In the genomic region with DNA sequence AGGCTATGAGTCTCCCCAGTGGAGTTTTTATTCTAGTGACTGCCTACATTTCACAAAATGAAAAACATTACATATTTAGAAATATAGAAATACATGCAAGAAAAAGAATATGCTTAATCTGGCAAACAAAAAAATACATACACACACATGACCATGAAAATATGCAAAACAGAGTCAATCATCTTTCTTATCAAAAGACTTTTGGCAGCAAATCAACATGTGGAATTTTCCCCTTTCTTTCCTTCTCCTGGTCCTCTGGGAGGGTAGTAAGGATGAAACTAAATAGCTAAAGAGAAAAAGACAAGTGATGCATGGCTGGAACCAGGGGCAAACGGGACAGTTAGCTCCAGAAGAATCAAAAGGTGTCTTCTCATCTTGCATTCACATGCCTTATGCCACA, we compare ENCODE assay signal across 23 cellular contexts.
"Had no signal": no experiment of that assay in that cellular context is flagged by ENCODE, and none has a peak within 500 bp of the region (broad histone marks: within the 10 kb centered on the region; RNA-seq: fewer than 3 reads in every experiment).

No MANE protein-coding gene starts in this region.

- H3K27me3 ChIP-seq: colonic mucosa, esophagus squamous epithelium, gastrocnemius medialis, heart right ventricle, left lung had no signal

- H3K27me3 Mint-ChIP-seq: dendritic cell treated with granulocyte-macrophage colony-stimulating factor and Interleukin-4, amounts not matched to agents 40 ng/mL and 50 ng/mL, for 4 days had no signal

- H3K4me3 ChIP-seq: colonic mucosa, esophagus squamous epithelium, gastrocnemius medialis, heart right ventricle, left lung, lower lobe of right lung had no signal

- H3K36me3 ChIP-seq: colonic mucosa, esophagus squamous epithelium, gastrocnemius medialis, heart right ventricle, left lung, lower lobe of right lung had no signal

- H3K4me1 ChIP-seq: colonic mucosa, esophagus squamous epithelium, left lung, lower lobe of right lung had no signal

- H3K9me3 Mint-ChIP-seq: dendritic cell treated with granulocyte-macrophage colony-stimulating factor and Interleukin-4, amounts not matched to agents 40 ng/mL and 50 ng/mL, for 4 days; effector memory CD8-positive, alpha-beta T cell had no signal

- H3K9me3 ChIP-seq: colonic mucosa, esophagus squamous epithelium, gastrocnemius medialis, heart right ventricle, left lung, lower lobe of right lung had no signal

- H3K27ac ChIP-seq: colonic mucosa, epithelial cell of prostate, esophagus squamous epithelium, gastrocnemius medialis, heart right ventricle, left lung, lower lobe of right lung had no signal

- ATAC-seq: effector memory CD8-positive, alpha-beta T cell; esophagus mucosa; gastrocnemius medialis; heart right ventricle; left lung; left ventricle myocardium superior; lower lobe of right lung had no signal

- DNase-seq: colonic mucosa; cortex of kidney; effector CD8-positive, alpha-beta T cell; effector memory CD8-positive, alpha-beta T cell; endodermal cell; erythroblast; esophagus squamous epithelium; foreskin fibroblast; foreskin melanocyte; gastrocnemius medialis; glutamatergic neuron; head of caudate nucleus; heart right ventricle; hippocampal formation; left cardiac atrium; left lung; left ventricle myocardium superior; lower lobe of right lung; mesenchymal stem cell; midbrain had no signal

- H3K27ac Mint-ChIP-seq: dendritic cell treated with granulocyte-macrophage colony-stimulating factor and Interleukin-4, amounts not matched to agents 40 ng/mL and 50 ng/mL, for 4 days; effector memory CD8-positive, alpha-beta T cell; endodermal cell had no signal

- H3K4me3 Mint-ChIP-seq: dendritic cell treated with granulocyte-macrophage colony-stimulating factor and Interleukin-4, amounts not matched to agents 40 ng/mL and 50 ng/mL, for 4 days; effector memory CD8-positive, alpha-beta T cell; endodermal cell had no signal
